29 cellular contexts compared by ENCODE assay signal in genomic region chr3:31064021-31064420, GRCh38.
DNase-seq lines count a peak whose midpoint lies in the region; ATAC-seq and TF ChIP-seq lines count a peak whose summit lies in the region.
"Had no signal": no experiment of that assay in that cellular context is flagged by ENCODE, and none has a peak within 500 bp of the region (broad histone marks: within the 10 kb centered on the region; RNA-seq: fewer than 3 reads in every experiment).

No MANE protein-coding gene starts in this region.

- no peak for ATAC-seq in GM21529 (IDR thresholded peaks at IDR 0.05; ENCODE audit: unreplicated experiment)
- ATAC-seq: activated CD4-positive, alpha-beta T cell treated with anti-CD3 and anti-CD28 coated beads for 36 hours; body of pancreas; natural killer cell treated with Interleukin-12 subunit alpha and Interleukin-12 subunit beta and Interleukin-15 and Interleukin-18, amount 100 ng/mL, for 72 hours had no signal

- TF ChIP-seq CTCF in epithelial cell of proximal tubule (conservative IDR thresholded peaks at IDR 0.05; ENCODE audit: low read depth, low read length) = no peak

- no peak overlapping the region for H3K4me3 ChIP-seq in epithelial cell of proximal tubule (ENCODE audit: low read depth, low read length)
- H3K4me3 ChIP-seq: body of pancreas, PC-9, smooth muscle cell, stomach, thyroid gland had no signal

- DNase-seq in ELR (ENCODE audit: low read depth) (peak; percentile 37), NCI-H82 treated with DMSO at 0.1 percent for 48 hours (lab: John Stamatoyannopoulos, UW; ENCODE audit: unreplicated experiment) (peak; percentile 13), epithelial cell of proximal tubule (ENCODE audit: low read depth) (peak; percentile 40), kidney tubule cell (ENCODE audit: low spot score) (peak; percentile 39), cerebellar cortex (ENCODE audit: low spot score) (no peak), nucleus accumbens (lab: John Stamatoyannopoulos, UW) (no peak)
- DNase-seq: activated CD4-positive, alpha-beta T cell treated with anti-CD3 and anti-CD28 coated beads for 36 hours; activated effector memory CD4-positive, alpha-beta T cell treated with anti-CD3 and anti-CD28 coated beads, Interleukin-2, amount 50 U/mL, for 16 hours; activated naive CD8-positive, alpha-beta T cell treated with anti-CD3 and anti-CD28 coated beads, Interleukin-2, amount 10 ng/mL, durations not matched to agents 7 days and 5 days; activated T-cell treated with anti-CD3 and anti-CD28 coated beads, Interleukin-2, amount 50 U/mL, for 1 hour; body of pancreas; C1 segment of cervical spinal cord; COR-L47; DMS79 treated with DMSO at 0.1 percent for 48 hours; islet precursor cell; Karpas-422; MV-4-11; NCI-H1436 treated with DMSO at 0.1 percent for 48 hours; NCI-H2107; NCI-H446 treated with DMSO at 0.1 percent for 48 hours; NK-92 treated with Interleukin-12 subunit alpha and Interleukin-12 subunit beta, amount 100 ng/mL, for 24 hours; PC-9; Right ventricle myocardium superior; stimulated activated CD4-positive, alpha-beta T cell treated with anti-CD3 and anti-CD28 coated beads, Interleukin-1b, Interleukin-23, amount 100 ng/mL, for 48 hours; stomach; thyroid gland had no signal

Comparison
In these comparisons a context has a peak if more than half of its experiments do, and no peak if none do; other contexts are left out.
1. DNase-seq: peak in ELR (single experiment), NCI-H82 treated with DMSO at 0.1 percent for 48 hours (single experiment), epithelial cell of proximal tubule (single experiment) and kidney tubule cell (single experiment); none in cerebellar cortex (single experiment) and nucleus accumbens (0 of 56).